2 cellular contexts compared by ENCODE assay signal in the genomic region with DNA sequence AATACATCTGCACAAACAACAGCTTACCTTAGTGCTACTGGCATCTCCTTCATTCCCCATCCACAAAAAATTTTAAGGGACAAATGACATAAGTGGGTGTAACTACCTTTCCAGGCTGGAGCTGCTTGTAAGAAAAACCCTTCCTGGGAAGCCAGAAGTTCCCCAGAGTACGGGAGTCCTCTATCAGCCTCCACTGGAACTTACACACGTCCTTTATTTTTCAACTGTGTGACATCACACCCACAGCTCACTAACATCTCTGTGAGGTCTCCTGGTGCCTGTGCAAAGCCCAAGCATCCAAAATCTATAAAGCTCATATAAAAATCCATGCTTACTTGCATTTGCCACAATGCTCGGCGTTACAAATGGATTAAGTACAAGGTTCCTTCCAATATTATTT.
TF ChIP-seq lines count a peak whose summit lies in the region.

No MANE protein-coding gene starts in this region.

TF ChIP-seq in GM23338, 12 proteins besides CTCF, POLR2A, EP300 and RAD21:
- TF ChIP-seq ZNF114 (CRISPR knock-in tag; IDR thresholded peaks at IDR 0.05) = no peak
- no peak for TF ChIP-seq CREB1 (CRISPR knock-in tag; IDR thresholded peaks at IDR 0.05; ENCODE audit: low read depth)
- no peak for TF ChIP-seq POLR2AphosphoS5 (IDR thresholded peaks at IDR 0.05; ENCODE audit: low read depth)
- TF ChIP-seq NANOG (IDR thresholded peaks at IDR 0.05; ENCODE audit: borderline replicate concordance) = no peak
- TF ChIP-seq, protein P1, sequence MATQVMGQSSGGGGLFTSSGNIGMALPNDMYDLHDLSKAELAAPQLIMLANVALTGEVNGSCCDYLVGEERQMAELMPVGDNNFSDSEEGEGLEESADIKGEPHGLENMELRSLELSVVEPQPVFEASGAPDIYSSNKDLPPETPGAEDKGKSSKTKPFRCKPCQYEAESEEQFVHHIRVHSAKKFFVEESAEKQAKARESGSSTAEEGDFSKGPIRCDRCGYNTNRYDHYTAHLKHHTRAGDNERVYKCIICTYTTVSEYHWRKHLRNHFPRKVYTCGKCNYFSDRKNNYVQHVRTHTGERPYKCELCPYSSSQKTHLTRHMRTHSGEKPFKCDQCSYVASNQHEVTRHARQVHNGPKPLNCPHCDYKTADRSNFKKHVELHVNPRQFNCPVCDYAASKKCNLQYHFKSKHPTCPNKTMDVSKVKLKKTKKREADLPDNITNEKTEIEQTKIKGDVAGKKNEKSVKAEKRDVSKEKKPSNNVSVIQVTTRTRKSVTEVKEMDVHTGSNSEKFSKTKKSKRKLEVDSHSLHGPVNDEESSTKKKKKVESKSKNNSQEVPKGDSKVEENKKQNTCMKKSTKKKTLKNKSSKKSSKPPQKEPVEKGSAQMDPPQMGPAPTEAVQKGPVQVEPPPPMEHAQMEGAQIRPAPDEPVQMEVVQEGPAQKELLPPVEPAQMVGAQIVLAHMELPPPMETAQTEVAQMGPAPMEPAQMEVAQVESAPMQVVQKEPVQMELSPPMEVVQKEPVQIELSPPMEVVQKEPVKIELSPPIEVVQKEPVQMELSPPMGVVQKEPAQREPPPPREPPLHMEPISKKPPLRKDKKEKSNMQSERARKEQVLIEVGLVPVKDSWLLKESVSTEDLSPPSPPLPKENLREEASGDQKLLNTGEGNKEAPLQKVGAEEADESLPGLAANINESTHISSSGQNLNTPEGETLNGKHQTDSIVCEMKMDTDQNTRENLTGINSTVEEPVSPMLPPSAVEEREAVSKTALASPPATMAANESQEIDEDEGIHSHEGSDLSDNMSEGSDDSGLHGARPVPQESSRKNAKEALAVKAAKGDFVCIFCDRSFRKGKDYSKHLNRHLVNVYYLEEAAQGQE (IDR thresholded peaks at IDR 0.05; ENCODE audit: unreplicated experiment) = no peak
- no peak for TF ChIP-seq EZH2phosphoT487 (IDR thresholded peaks at IDR 0.05; ENCODE audit: unreplicated experiment)
- no peak for TF ChIP-seq EZH2 (IDR thresholded peaks at IDR 0.05; ENCODE audit: low read depth, unreplicated experiment)

TF ChIP-seq in GM12878, 131 proteins besides CTCF, POLR2A, EP300 and RAD21 (continued from another document):
- TF ChIP-seq MEF2B (IDR thresholded peaks at IDR 0.05; ENCODE audit: partially characterized antibody, poor library complexity, severe bottlenecking) (no peak), ZNF622 (IDR thresholded peaks at IDR 0.05) (no peak), TARDBP (IDR thresholded peaks at IDR 0.05; ENCODE audit: borderline replicate concordance) (no peak), RAD51 (IDR thresholded peaks at IDR 0.05) (no peak), CBX5 (IDR thresholded peaks at IDR 0.05; ENCODE audit: low read depth) (no peak), CHD1 (IDR thresholded peaks at IDR 0.05; ENCODE audit: low read depth, low read length) (no peak)
- TF ChIP-seq, protein P2, sequence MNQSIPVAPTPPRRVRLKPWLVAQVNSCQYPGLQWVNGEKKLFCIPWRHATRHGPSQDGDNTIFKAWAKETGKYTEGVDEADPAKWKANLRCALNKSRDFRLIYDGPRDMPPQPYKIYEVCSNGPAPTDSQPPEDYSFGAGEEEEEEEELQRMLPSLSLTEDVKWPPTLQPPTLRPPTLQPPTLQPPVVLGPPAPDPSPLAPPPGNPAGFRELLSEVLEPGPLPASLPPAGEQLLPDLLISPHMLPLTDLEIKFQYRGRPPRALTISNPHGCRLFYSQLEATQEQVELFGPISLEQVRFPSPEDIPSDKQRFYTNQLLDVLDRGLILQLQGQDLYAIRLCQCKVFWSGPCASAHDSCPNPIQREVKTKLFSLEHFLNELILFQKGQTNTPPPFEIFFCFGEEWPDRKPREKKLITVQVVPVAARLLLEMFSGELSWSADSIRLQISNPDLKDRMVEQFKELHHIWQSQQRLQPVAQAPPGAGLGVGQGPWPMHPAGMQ (IDR thresholded peaks at IDR 0.05; ENCODE audit: borderline replicate concordance) = no peak
- TF ChIP-seq, protein P3, sequence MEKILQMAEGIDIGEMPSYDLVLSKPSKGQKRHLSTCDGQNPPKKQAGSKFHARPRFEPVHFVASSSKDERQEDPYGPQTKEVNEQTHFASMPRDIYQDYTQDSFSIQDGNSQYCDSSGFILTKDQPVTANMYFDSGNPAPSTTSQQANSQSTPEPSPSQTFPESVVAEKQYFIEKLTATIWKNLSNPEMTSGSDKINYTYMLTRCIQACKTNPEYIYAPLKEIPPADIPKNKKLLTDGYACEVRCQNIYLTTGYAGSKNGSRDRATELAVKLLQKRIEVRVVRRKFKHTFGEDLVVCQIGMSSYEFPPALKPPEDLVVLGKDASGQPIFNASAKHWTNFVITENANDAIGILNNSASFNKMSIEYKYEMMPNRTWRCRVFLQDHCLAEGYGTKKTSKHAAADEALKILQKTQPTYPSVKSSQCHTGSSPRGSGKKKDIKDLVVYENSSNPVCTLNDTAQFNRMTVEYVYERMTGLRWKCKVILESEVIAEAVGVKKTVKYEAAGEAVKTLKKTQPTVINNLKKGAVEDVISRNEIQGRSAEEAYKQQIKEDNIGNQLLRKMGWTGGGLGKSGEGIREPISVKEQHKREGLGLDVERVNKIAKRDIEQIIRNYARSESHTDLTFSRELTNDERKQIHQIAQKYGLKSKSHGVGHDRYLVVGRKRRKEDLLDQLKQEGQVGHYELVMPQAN (conservative IDR thresholded peaks at IDR 0.05) = 0 out of 2 replicates have a peak, but pooled peaks have one; percentile 31
